ENCODE assay signal across 8 cellular contexts in the genomic region with DNA sequence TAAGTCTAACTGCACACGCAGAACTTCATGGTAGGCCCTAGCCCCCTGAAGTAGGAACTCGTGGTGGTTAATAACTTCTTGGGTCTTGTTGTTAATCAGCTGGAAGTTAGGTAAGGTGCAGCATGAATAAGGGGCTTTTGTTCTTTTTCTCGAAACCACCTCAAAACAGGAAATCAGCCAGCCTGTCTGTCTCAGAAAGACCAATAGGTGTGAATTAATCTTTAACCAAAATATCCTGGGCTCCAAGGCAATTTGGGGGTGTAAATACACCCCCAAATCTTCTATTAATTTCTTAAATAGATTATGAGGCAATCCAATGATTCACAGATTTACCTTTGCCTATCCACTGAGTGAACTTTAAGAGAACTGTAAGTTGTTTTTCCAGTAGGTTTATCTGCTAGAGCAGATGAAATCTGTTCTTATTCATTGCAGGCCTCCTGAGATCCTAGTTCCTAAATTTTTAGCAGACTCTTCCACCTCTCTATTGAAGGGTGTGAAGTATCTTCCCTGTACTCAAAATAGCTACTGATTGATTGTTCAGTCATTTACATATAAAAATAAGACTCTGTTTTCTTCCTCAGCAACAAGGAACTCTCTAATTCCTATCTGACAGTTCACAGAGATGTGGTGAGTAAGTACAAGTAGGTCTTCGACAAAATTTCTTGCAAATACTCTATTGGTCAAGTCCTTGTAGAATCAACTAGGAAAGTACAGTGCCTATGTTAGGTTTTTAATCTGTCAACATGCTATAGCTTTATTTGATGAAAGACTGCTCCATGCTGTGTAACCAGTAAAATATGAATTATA.
DNase-seq lines count a peak whose midpoint lies in the region; ATAC-seq lines count a peak whose summit lies in the region.

No MANE protein-coding gene starts in this region.

- DNase-seq in dermis blood vessel endothelial cell (peak; percentile 32), aorta (no peak), SHP77 treated with DMSO at 0.1 percent for 48 hours (lab: John Stamatoyannopoulos, UW) (no peak)
- DNase-seq in central memory CD4-positive, alpha-beta T cell, result no peak
- DNase-seq in activated CD4-positive, CD25-positive, alpha-beta regulatory T cell treated with anti-CD3 and anti-CD28 coated beads, Interleukin-2, amount 50 U/mL, for 72 hours, result no peak

- H4K20me1 ChIP-seq in BLaER1 treated with 17β-estradiol and CSF1 and Interleukin-3, amounts not matched to agents 10 nM and 100 nM, result no peaks in the 10 kb centered on the region

- no peaks in the 10 kb centered on the region for H3K36me3 ChIP-seq in BLaER1 treated with 17β-estradiol and CSF1 and Interleukin-3, amounts not matched to agents 10 nM and 100 nM
- no peaks in the 10 kb centered on the region for H3K36me3 ChIP-seq in aorta (ENCODE audit: control insufficient read depth in 1 of 2, insufficient read depth in 2 of 2, low read length in 1 of 2)

- peaks cover 11 to 69% (median 15%) of the 10 kb centered on the region in 10 experiments for H3K4me1 ChIP-seq in BLaER1 treated with 17β-estradiol and CSF1 and Interleukin-3, amounts not matched to agents 10 nM and 100 nM
- no peaks in the 10 kb centered on the region for H3K4me1 ChIP-seq in aorta (ENCODE audit: control insufficient read depth in 1 of 2, insufficient read depth in 2 of 2, low read length in 2 of 2)

- H3K4me2 ChIP-seq in BLaER1 treated with 17β-estradiol and CSF1 and Interleukin-3, amounts not matched to agents 10 nM and 100 nM, result peak overlapping the region; percentile 39 to 84 (median 61)

- peak overlapping the region in 2 of 11 experiments; percentile 69 to 80; a peak in 2 of 22 replicates for H3K27ac ChIP-seq in BLaER1 treated with 17β-estradiol and CSF1 and Interleukin-3, amounts not matched to agents 10 nM and 100 nM
- H3K27ac ChIP-seq in aorta (ENCODE audit: low read depth in 1 of 2, low read length in 2 of 2), result no peak overlapping the region

- no peak overlapping the region for H3K9ac ChIP-seq in BLaER1 treated with 17β-estradiol and CSF1 and Interleukin-3, amounts not matched to agents 10 nM and 100 nM

- intact Hi-C loops in aorta (cut with DNase I), result no loop called here

- ATAC-seq in GM19395 (IDR thresholded peaks at IDR 0.05; ENCODE audit: unreplicated experiment) (peak; percentile 90), HG03095 (IDR thresholded peaks at IDR 0.05; ENCODE audit: unreplicated experiment) (peak; percentile 84), aorta (ENCODE audit: low FRiP score) (no peak)

- 79 to 83% methylated on average over 4 of the region's 4 CpGs for WGBS in aorta, 2 donors

- H3K4me3 ChIP-seq in BLaER1 treated with 17β-estradiol and CSF1 and Interleukin-3, amounts not matched to agents 10 nM and 100 nM, result no peak overlapping the region
- H3K4me3 ChIP-seq in aorta (ENCODE audit: low read length in 2 of 2), result no peak overlapping the region

- H3K9me3 ChIP-seq in BLaER1 treated with 17β-estradiol and CSF1 and Interleukin-3, amounts not matched to agents 10 nM and 100 nM (replicated peaks in 1 of 11), result no peaks in the 10 kb centered on the region
- H3K9me3 ChIP-seq in aorta (ENCODE audit: control insufficient read depth, low read length), result no peaks in the 10 kb centered on the region

- no peaks in the 10 kb centered on the region for H3K27me3 ChIP-seq in BLaER1 treated with 17β-estradiol and CSF1 and Interleukin-3, amounts not matched to agents 10 nM and 100 nM
- H3K27me3 ChIP-seq in aorta (ENCODE audit: control insufficient read depth in 1 of 2, insufficient read depth in 2 of 2, low read length in 1 of 2), result no peaks in the 10 kb centered on the region
